In genomic region chr20:51631011-51631950, GRCh38 we compare ENCODE assay signal across 8 cellular contexts.
A peak's percentile ranks its signal among the peaks of the same experiment; 100 is the strongest.
DNase-seq lines count a peak whose midpoint lies in the region; ATAC-seq and TF ChIP-seq lines count a peak whose summit lies in the region.

No MANE protein-coding gene starts in this region.

- peak overlapping the region; percentile 13 for H3K4me3 Mint-ChIP-seq in activated CD4-positive, alpha-beta memory T cell treated with anti-CD3 and anti-CD28 coated beads, Interleukin-2, amount 10 ng/mL, durations not matched to agents 7 days and 5 days

- H3K4me3 ChIP-seq in foreskin fibroblast (ENCODE audit: low read depth in 1 of 2, low read length in 2 of 2), result peak overlapping the region; percentile 0 to 17

- H3K4me1 Mint-ChIP-seq in activated CD4-positive, alpha-beta memory T cell treated with anti-CD3 and anti-CD28 coated beads, Interleukin-2, amount 10 ng/mL, durations not matched to agents 7 days and 5 days, result peaks cover 69% of the 10 kb centered on the region

- POLR2A ChIA-PET in activated CD4-positive, alpha-beta memory T cell treated with anti-CD3 and anti-CD28 coated beads, Interleukin-2, amount 10 ng/mL, durations not matched to agents 7 days and 5 days (lab: Charles Lee), result no interaction called here

- no peaks in the 10 kb centered on the region for H3K9me3 Mint-ChIP-seq in activated CD4-positive, alpha-beta memory T cell treated with anti-CD3 and anti-CD28 coated beads, Interleukin-2, amount 10 ng/mL, durations not matched to agents 7 days and 5 days

- H3K36me3 Mint-ChIP-seq in activated CD4-positive, alpha-beta memory T cell treated with anti-CD3 and anti-CD28 coated beads, Interleukin-2, amount 10 ng/mL, durations not matched to agents 7 days and 5 days (ENCODE audit: low read depth), result no peaks in the 10 kb centered on the region

- peaks cover 7% of the 10 kb centered on the region for H3K27me3 Mint-ChIP-seq in activated CD4-positive, alpha-beta memory T cell treated with anti-CD3 and anti-CD28 coated beads, Interleukin-2, amount 10 ng/mL, durations not matched to agents 7 days and 5 days

- ATAC-seq in Right ventricle myocardium inferior (peak; percentile 82), sciatic nerve (peak; percentile 94), HG02623 (IDR thresholded peaks at IDR 0.05; ENCODE audit: unreplicated experiment) (no peak), GM19455 (IDR thresholded peaks at IDR 0.05; ENCODE audit: unreplicated experiment) (no peak), GM19395 (IDR thresholded peaks at IDR 0.05; ENCODE audit: unreplicated experiment) (no peak)

- peak overlapping the region; percentile 72 for H3K27ac Mint-ChIP-seq in activated CD4-positive, alpha-beta memory T cell treated with anti-CD3 and anti-CD28 coated beads, Interleukin-2, amount 10 ng/mL, durations not matched to agents 7 days and 5 days

- intact Hi-C loops in Right ventricle myocardium inferior (cut with DNase I), result no loop called here
- intact Hi-C loops in cardiac septum (cut with DNase I), result loop anchor here (2.0 to 10.0 kb wide), 3 partner anchors 68 to 354 kb away; partner anchors contain the start of gene ATP9A
- intact Hi-C loops in sciatic nerve (cut with DNase I), result no loop called here

- DNase-seq in Right ventricle myocardium inferior (ENCODE audit: missing footprints) (no peak), cardiac septum (ENCODE audit: low spot score) (no peak), foreskin fibroblast (peak; percentile 93 to 97), sciatic nerve (ENCODE audit: low spot score) (peak; percentile 71)
- DNase-seq in activated CD4-positive, alpha-beta memory T cell treated with anti-CD3 and anti-CD28 coated beads, Interleukin-2, amount 10 ng/mL, durations not matched to agents 7 days and 5 days, result peak; percentile 45

- TF ChIP-seq CTCF in foreskin fibroblast (IDR thresholded peaks at IDR 0.05; ENCODE audit: low read depth, low read length), result no peak

- CTCF ChIA-PET in activated CD4-positive, alpha-beta memory T cell treated with anti-CD3 and anti-CD28 coated beads, Interleukin-2, amount 10 ng/mL, durations not matched to agents 7 days and 5 days (lab: Charles Lee), result interaction anchor here (0.6 kb wide), 1 partner anchor 206 kb away, joined by 4 read pairs; no protein-coding TSS in a partner anchor

Comparison
In these comparisons a context has a peak if more than half of its experiments do, and no peak if none do; other contexts are left out.
1. ATAC-seq: peak in Right ventricle myocardium inferior (single experiment) and sciatic nerve (single experiment); none in HG02623 (single experiment), GM19455 (single experiment) and GM19395 (single experiment).
2. DNase-seq: peak in activated CD4-positive, alpha-beta memory T cell treated with anti-CD3 and anti-CD28 coated beads, Interleukin-2, amount 10 ng/mL, durations not matched to agents 7 days and 5 days (single experiment), foreskin fibroblast (2 of 2) and sciatic nerve (single experiment); none in Right ventricle myocardium inferior (single experiment) and cardiac septum (single experiment).